ENCODE assay signal across 21 cellular contexts in the genomic region with DNA sequence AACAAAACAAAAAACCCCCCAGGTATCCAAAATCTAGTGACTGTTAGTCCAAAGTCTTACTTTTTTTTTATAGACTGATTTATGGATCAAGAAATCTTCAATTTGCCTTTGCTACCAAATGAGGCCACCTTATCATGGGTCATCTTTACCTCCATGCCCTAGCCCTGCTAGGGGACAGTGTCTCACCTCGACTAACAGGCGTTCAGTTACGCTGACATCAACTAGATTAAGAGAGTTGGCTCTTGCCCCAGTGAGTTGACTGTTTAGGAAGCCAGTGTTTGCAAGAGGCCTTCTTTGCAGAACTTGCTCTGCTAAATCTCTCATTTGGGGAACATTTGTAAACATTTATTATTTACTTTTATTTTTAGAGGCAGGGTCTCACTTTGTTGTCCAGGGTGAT.
"Had no signal": no experiment of that assay in that cellular context is flagged by ENCODE, and none has a peak within 500 bp of the region (broad histone marks: within the 10 kb centered on the region; RNA-seq: fewer than 3 reads in every experiment).

No MANE protein-coding gene starts in this region.

- H3K4me1 Mint-ChIP-seq: activated B cell treated with CpG ODN at 0.5 μM for 24 hours; activated CD4-positive, alpha-beta T cell treated with anti-CD3 and anti-CD28 coated beads, Interleukin-2, amount 10 ng/mL, durations not matched to agents 24 days and 14 days; activated CD8-positive, alpha-beta memory T cell treated with anti-CD3 and anti-CD28 coated beads, Interleukin-2, amount 10 ng/mL, durations not matched to agents 7 days and 5 days; activated naive CD4-positive, alpha-beta T cell treated with anti-CD3 and anti-CD28 coated beads, Interleukin-2, amount 50 U/mL, for 24 hours; T-helper 17 cell had no signal

- ATAC-seq: activated CD8-positive, alpha-beta memory T cell treated with anti-CD3 and anti-CD28 coated beads, Interleukin-2, amount 10 ng/mL, durations not matched to agents 7 days and 5 days; T-helper 17 cell had no signal

- H3K27me3 Mint-ChIP-seq: activated CD8-positive, alpha-beta memory T cell treated with anti-CD3 and anti-CD28 coated beads, Interleukin-2, amount 10 ng/mL, durations not matched to agents 7 days and 5 days had no signal

- H3K27ac Mint-ChIP-seq: activated B cell treated with CpG ODN at 0.5 μM for 24 hours; activated CD4-positive, alpha-beta T cell treated with anti-CD3 and anti-CD28 coated beads, Interleukin-2, amount 10 ng/mL, durations not matched to agents 24 days and 14 days; activated CD8-positive, alpha-beta memory T cell treated with anti-CD3 and anti-CD28 coated beads, Interleukin-2, amount 10 ng/mL, durations not matched to agents 7 days and 5 days; activated naive CD4-positive, alpha-beta T cell treated with anti-CD3 and anti-CD28 coated beads, Interleukin-2, amount 50 U/mL, for 24 hours; activated T-cell treated with anti-CD3 and anti-CD28 coated beads, Interleukin-2, amount 50 U/mL, for 24 hours; activated T-helper 1 cell treated with anti-CD3 and anti-CD28 coated beads, Interleukin-12 subunit alpha, Interleukin-12 subunit beta, Interleukin-2, Interleukin-4 antibody, amounts not matched to agents 30 ng/mL and 10 ng/mL and 1 ng/mL, durations not matched to agents 14 hours and 24 hours and 36 hours; T-helper 17 cell had no signal

- H3K9me3 Mint-ChIP-seq: activated B cell treated with CpG ODN at 0.5 μM for 24 hours; activated CD4-positive, alpha-beta T cell treated with anti-CD3 and anti-CD28 coated beads, Interleukin-2, amount 10 ng/mL, durations not matched to agents 24 days and 14 days; activated naive CD4-positive, alpha-beta T cell treated with anti-CD3 and anti-CD28 coated beads, Interleukin-2, amount 50 U/mL, for 24 hours; activated T-cell treated with anti-CD3 and anti-CD28 coated beads, Interleukin-2, amount 50 U/mL, for 24 hours; activated T-helper 1 cell treated with anti-CD3 and anti-CD28 coated beads, Interleukin-12 subunit alpha, Interleukin-12 subunit beta, Interleukin-2, Interleukin-4 antibody, amounts not matched to agents 30 ng/mL and 10 ng/mL and 1 ng/mL, durations not matched to agents 14 hours and 24 hours and 36 hours had no signal

- H3K4me3 Mint-ChIP-seq: activated B cell treated with CpG ODN at 0.5 μM for 24 hours; activated CD4-positive, alpha-beta T cell treated with anti-CD3 and anti-CD28 coated beads, Interleukin-2, amount 10 ng/mL, durations not matched to agents 24 days and 14 days; activated CD8-positive, alpha-beta memory T cell treated with anti-CD3 and anti-CD28 coated beads, Interleukin-2, amount 10 ng/mL, durations not matched to agents 7 days and 5 days; activated naive CD4-positive, alpha-beta T cell treated with anti-CD3 and anti-CD28 coated beads, Interleukin-2, amount 50 U/mL, for 24 hours; activated T-cell treated with anti-CD3 and anti-CD28 coated beads, Interleukin-2, amount 50 U/mL, for 24 hours; activated T-helper 1 cell treated with anti-CD3 and anti-CD28 coated beads, Interleukin-12 subunit alpha, Interleukin-12 subunit beta, Interleukin-2, Interleukin-4 antibody, amounts not matched to agents 30 ng/mL and 10 ng/mL and 1 ng/mL, durations not matched to agents 14 hours and 24 hours and 36 hours; T-helper 17 cell had no signal

- DNase-seq: activated B cell treated with CpG ODN at 0.5 μM for 24 hours; activated CD4-positive, alpha-beta T cell treated with anti-CD3 and anti-CD28 coated beads for 1 hour; activated CD4-positive, alpha-beta T cell treated with anti-CD3 and anti-CD28 coated beads, Interleukin-2, amount 10 ng/mL, durations not matched to agents 24 days and 14 days; activated CD4-positive, alpha-beta T cell treated with anti-CD3 and anti-CD28 coated beads, Interleukin-2, amount 50 U/mL, for 48 hours; activated CD8-positive, alpha-beta memory T cell treated with anti-CD3 and anti-CD28 coated beads, Interleukin-2, amount 10 ng/mL, durations not matched to agents 7 days and 5 days; activated effector memory CD4-positive, alpha-beta T cell treated with Interleukin-2 at 50 U/mL for 16 hours; activated naive CD4-positive, alpha-beta T cell; activated T-cell treated with anti-CD3 and anti-CD28 coated beads, Interleukin-2, amount 50 U/mL, for 24 hours; central memory CD4-positive, alpha-beta T cell; Karpas-422; NCI-H1105 treated with DMSO at 0.1 percent for 48 hours; NCI-H1436 treated with DMSO at 0.1 percent for 48 hours; NCI-H187; NCI-H2081; NCI-H446; NCI-H524; SIG-M5; T-helper 17 cell; T-helper 9 cell had no signal

- H3K36me3 Mint-ChIP-seq: activated CD8-positive, alpha-beta memory T cell treated with anti-CD3 and anti-CD28 coated beads, Interleukin-2, amount 10 ng/mL, durations not matched to agents 7 days and 5 days had no signal
